ENCODE assay signal across 7 cellular contexts in the genomic region with DNA sequence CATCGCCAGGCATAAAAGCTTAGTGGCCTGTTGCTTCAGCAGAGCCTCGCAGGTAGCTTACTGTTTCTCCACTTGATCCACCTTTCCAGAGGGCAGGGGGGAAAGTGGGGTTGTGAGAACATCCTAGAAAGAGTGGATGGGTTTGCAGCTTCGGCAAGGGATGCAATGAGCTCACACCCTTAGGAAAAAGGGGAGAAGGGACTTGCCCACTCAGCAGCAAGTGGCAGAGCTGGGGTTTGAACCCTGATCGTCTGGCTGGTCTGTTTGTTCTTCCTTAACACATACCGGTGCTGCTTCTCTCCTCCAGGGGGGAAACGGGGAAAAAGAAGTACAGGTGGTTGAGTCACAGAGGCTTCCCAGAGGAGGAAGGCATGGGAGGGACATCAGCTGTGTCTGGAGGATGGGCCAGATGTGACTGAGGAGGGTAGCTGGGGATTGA. TPM values are rescaled to one million over a fixed set of nuclear protein-coding genes. Genes with fewer than 3 reads are reported as not detected.
A peak's percentile ranks its signal among the peaks of the same experiment; 100 is the strongest.
DNase-seq lines count a peak whose midpoint lies in the region; TF ChIP-seq lines count a peak whose summit lies in the region.

No MANE protein-coding gene starts in this region.

- no peak for TF ChIP-seq POLR2A in prostate gland (IDR thresholded peaks at IDR 0.05)

- WGBS in prostate gland, result 17% methylated on average over 6 of the region's 6 CpGs

- in situ Hi-C loops in HAP-1 (cut with MboI; ENCODE audit: low sequenced_read_pairs), result loop anchor here (10.0 kb wide), 1 partner anchor 325 kb away; no protein-coding TSS in a partner anchor

- intact Hi-C loops in prostate gland (cut with DNase I), result no loop called here

- peak overlapping the region; percentile 65 for H3K4me3 ChIP-seq in HAP-1
- peak overlapping the region; percentile 94 for H3K4me3 ChIP-seq in SJSA1
- H3K4me3 ChIP-seq in fibroblast of mammary gland (ENCODE audit: control insufficient read depth, low read depth, low read length), result peak overlapping the region; percentile 66
- H3K4me3 ChIP-seq in prostate gland, result peak overlapping the region; percentile 62 to 68

- peak in 1 of 2 experiments; percentile 34 for DNase-seq in HAP-1 (ENCODE audit: low spot score in 2 of 2)
- DNase-seq in SJSA1 (ENCODE audit: low read depth in 1 of 2, low spot score in 2 of 2), result peak in 1 of 2 experiments; percentile 40
- DNase-seq in fibroblast of mammary gland (ENCODE audit: low read depth), result peak; percentile 17
- DNase-seq in prostate gland (ENCODE audit: low spot score), result no peak
- no peak for DNase-seq in Ammon's horn (ENCODE audit: low spot score)
- DNase-seq in NCI-H1105 (lab: John Stamatoyannopoulos, UW), result no peak
- DNase-seq in GM19238 (ENCODE audit: insufficient read length, low spot score), result no peak

- no peaks in the 10 kb centered on the region for H3K9me3 ChIP-seq in HAP-1
- H3K9me3 ChIP-seq in SJSA1 (replicated peaks), result 0 out of 2 replicates have a peak, but pooled peaks cover 2% of the 10 kb centered on the region
- no peaks in the 10 kb centered on the region for H3K9me3 ChIP-seq in prostate gland

- H3K36me3 ChIP-seq in HAP-1 (replicated peaks) (peaks cover 5% of the 10 kb centered on the region), SJSA1 (peaks cover 12% of the 10 kb centered on the region), prostate gland (no peaks in the 10 kb centered on the region)

- no peak for TF ChIP-seq CTCF in fibroblast of mammary gland (conservative IDR thresholded peaks at IDR 0.05; ENCODE audit: control insufficient read depth, insufficient read depth, low read depth, low read length)
- TF ChIP-seq CTCF in prostate gland (IDR thresholded peaks at IDR 0.05), result no peak

- H3K27ac ChIP-seq in SJSA1 (no peak overlapping the region), prostate gland (peak overlapping the region; percentile 45 to 48)

- H3K27me3 ChIP-seq in HAP-1 (ENCODE audit: low read depth) (no peaks in the 10 kb centered on the region), SJSA1 (replicated peaks) (no peaks in the 10 kb centered on the region), prostate gland (replicated peaks; ENCODE audit: insufficient read depth) (no peaks in the 10 kb centered on the region)

- peaks cover 19% of the 10 kb centered on the region for H3K4me1 ChIP-seq in HAP-1
- H3K4me1 ChIP-seq in SJSA1 (replicated peaks), result peaks cover 28% of the 10 kb centered on the region
- H3K4me1 ChIP-seq in prostate gland (replicated peaks), result peaks cover 4% of the 10 kb centered on the region

RNA-seq across cellular contexts. Expression of a gene that starts 1.0 kb away (rescaled TPM):
- total RNA-seq in SJSA1 (2014; rRNA removed; shearing (Covaris generic)), result 8.7 and 10.1 TPM in 2 replicates
- 10 to 100 TPM in 1 of 2 donors, 1 to 10 TPM in 1; 9.6 to 27.9 TPM for total RNA-seq in prostate gland

RNA-seq across cellular contexts. Expression of a gene that starts 50.5 kb away (rescaled TPM):
- 15.2 and 15.4 TPM in 2 replicates for total RNA-seq in SJSA1 (2014; rRNA removed; shearing (Covaris generic))
- total RNA-seq in prostate gland, result 10 to 100 TPM; 10.7 to 11.9 TPM
